In genomic region chr11:3905080-3905953, GRCh38 we compare ENCODE assay signal across 1 cellular context.
TF ChIP-seq lines count a peak whose summit lies in the region.

No MANE protein-coding gene starts in this region.

TF ChIP-seq in HepG2, 621 proteins besides CTCF, POLR2A, EP300 and RAD21 (continued from another document and continues in another):
- TF ChIP-seq PRDM10 (CRISPR knock-in tag; IDR thresholded peaks at IDR 0.05; ENCODE audit: low read depth) (peak; percentile 70), SIX4 (CRISPR knock-in tag; IDR thresholded peaks at IDR 0.05) (peak; percentile 49; the same call in 1 of the 2 replicates), ZNF331 (CRISPR knock-in tag; IDR thresholded peaks at IDR 0.05) (peak; percentile 91), NCOR1 (IDR thresholded peaks at IDR 0.05; ENCODE audit: borderline replicate concordance, low read length) (peak; percentile 84; the same call in 1 of the 2 replicates), ZC3H13 (CRISPR knock-in tag; IDR thresholded peaks at IDR 0.05) (no peak), MBNL3 (CRISPR knock-in tag; conservative IDR thresholded peaks at IDR 0.05) (no peak), MAZ (IDR thresholded peaks at IDR 0.05; ENCODE audit: borderline replicate concordance, low read depth, low read length) (no peak), MAZ (CRISPR knock-in tag; IDR thresholded peaks at IDR 0.05; ENCODE audit: low read depth) (no peak), NR2F1 (CRISPR knock-in tag; IDR thresholded peaks at IDR 0.05) (peak in 1 of 2 experiments; percentile 41; a peak in 2 of 4 replicates), ZNF292 (CRISPR knock-in tag; IDR thresholded peaks at IDR 0.05; ENCODE audit: borderline replicate concordance, low read depth) (peak; percentile 44; the same call in 1 of the 2 replicates), NR2F2 (IDR thresholded peaks at IDR 0.05; ENCODE audit: borderline replicate concordance, low read depth) (peak; percentile 83; the same call in 1 of the 2 replicates), ZFP1 (CRISPR knock-in tag; IDR thresholded peaks at IDR 0.05) (peak; percentile 71; the same call in 1 of the 2 replicates), ZNF431 (CRISPR knock-in tag; IDR thresholded peaks at IDR 0.05; ENCODE audit: borderline replicate concordance, low read depth) (no peak), FIP1L1 (IDR thresholded peaks at IDR 0.05; ENCODE audit: borderline replicate concordance, insufficient read depth, low read depth, low read length) (no peak), ZBTB25 (CRISPR knock-in tag; IDR thresholded peaks at IDR 0.05) (peak; percentile 89), CREB1 (IDR thresholded peaks at IDR 0.05) (peak; percentile 37; the same call in 1 of the 2 replicates), CREB1 (CRISPR knock-in tag; IDR thresholded peaks at IDR 0.05) (peak; percentile 63), HMG20B (CRISPR knock-in tag; conservative IDR thresholded peaks at IDR 0.05) (peak; percentile 86), SNAPC2 (CRISPR knock-in tag; IDR thresholded peaks at IDR 0.05) (no peak), CHD4 (IDR thresholded peaks at IDR 0.05; ENCODE audit: borderline replicate concordance, low read length) (no peak), ZNF557 (CRISPR knock-in tag; IDR thresholded peaks at IDR 0.05) (no peak), ZKSCAN5 (CRISPR knock-in tag; IDR thresholded peaks at IDR 0.05) (no peak), ZNF564 (CRISPR knock-in tag; IDR thresholded peaks at IDR 0.05) (peak; percentile 53; the same call in 1 of the 2 replicates), ZNF281 (CRISPR knock-in tag; IDR thresholded peaks at IDR 0.05; ENCODE audit: borderline replicate concordance) (peak; percentile 63; the same call in 1 of the 2 replicates), CSRNP1 (CRISPR knock-in tag; IDR thresholded peaks at IDR 0.05) (peak; percentile 81; the same call in 1 of the 2 replicates), ZNF597 (CRISPR knock-in tag; IDR thresholded peaks at IDR 0.05) (no peak), ZNF256 (CRISPR knock-in tag; conservative IDR thresholded peaks at IDR 0.05) (0 out of 2 replicates have a peak, but pooled peaks have one; percentile 35), ZNF367 (CRISPR knock-in tag; IDR thresholded peaks at IDR 0.05; ENCODE audit: borderline replicate concordance) (no peak), KDM3A (CRISPR knock-in tag; IDR thresholded peaks at IDR 0.05; ENCODE audit: low read depth) (no peak), PPARG (CRISPR knock-in tag; conservative IDR thresholded peaks at IDR 0.05) (peak; percentile 97), SMYD3 (CRISPR knock-in tag; IDR thresholded peaks at IDR 0.05) (peak; percentile 78; the same call in 1 of the 2 replicates), ZBTB42 (CRISPR knock-in tag; IDR thresholded peaks at IDR 0.05) (no peak), ZFYVE20 (CRISPR knock-in tag; IDR thresholded peaks at IDR 0.05; ENCODE audit: borderline replicate concordance, low read depth) (no peak), ETV6 (CRISPR knock-in tag; conservative IDR thresholded peaks at IDR 0.05) (peak; percentile 39; the same call in 1 of the 2 replicates), SMAD3 (CRISPR knock-in tag; IDR thresholded peaks at IDR 0.05) (peak; percentile 95), HNF4A (CRISPR knock-in tag; IDR thresholded peaks at IDR 0.05) (peak; percentile 82), HMGXB4 (CRISPR knock-in tag; IDR thresholded peaks at IDR 0.05; ENCODE audit: borderline replicate concordance in 1 of 2, low read depth in 1 of 2) (peak in 1 of 2 experiments; percentile 25; a peak in 1 of 4 replicates), ZC3H4 (CRISPR knock-in tag; IDR thresholded peaks at IDR 0.05; ENCODE audit: borderline replicate concordance) (no peak), TARDBP (CRISPR knock-in tag; IDR thresholded peaks at IDR 0.05) (peak; percentile 83), ZBTB20 (CRISPR knock-in tag; IDR thresholded peaks at IDR 0.05; ENCODE audit: borderline replicate concordance, low read depth) (0 out of 2 replicates have a peak, but pooled peaks have one; percentile 52), ARID2 (CRISPR knock-in tag; IDR thresholded peaks at IDR 0.05; ENCODE audit: borderline replicate concordance) (peak; percentile 72; the same call in 1 of the 2 replicates), ZNF138 (CRISPR knock-in tag; IDR thresholded peaks at IDR 0.05; ENCODE audit: low read depth) (no peak), PCBP2 (optimal IDR thresholded peaks at IDR 0.05; ENCODE audit: low read depth, low read length, poor library complexity, severe bottlenecking) (no peak), DDIT3 (CRISPR knock-in tag; IDR thresholded peaks at IDR 0.05) (no peak), KDM1A (CRISPR knock-in tag; IDR thresholded peaks at IDR 0.05) (peak; percentile 80; the same call in 1 of the 2 replicates), MIXL1 (CRISPR knock-in tag; IDR thresholded peaks at IDR 0.05) (peak; percentile 88), RFXAP (CRISPR knock-in tag; IDR thresholded peaks at IDR 0.05; ENCODE audit: borderline replicate concordance) (0 out of 2 replicates have a peak, but pooled peaks have one; percentile 51), CHD2 (IDR thresholded peaks at IDR 0.05; ENCODE audit: low read depth, low read length) (no peak), JUND (CRISPR knock-in tag; IDR thresholded peaks at IDR 0.05) (peak; percentile 55; the same call in 1 of the 2 replicates), ATF4 (CRISPR knock-in tag; IDR thresholded peaks at IDR 0.05) (peak in 1 of 2 experiments; percentile 96; a peak in 2 of 4 replicates)
